8 cellular contexts compared by ENCODE assay signal in genomic region chr3:39260957-39261356, GRCh38.
DNase-seq lines count a peak whose midpoint lies in the region; ATAC-seq and TF ChIP-seq lines count a peak whose summit lies in the region.

No MANE protein-coding gene starts in this region.

- peak overlapping the region; percentile 13; the same call in 1 of the 2 replicates for H2AFZ ChIP-seq in MM.1S (ENCODE audit: low read length)

- no peaks in the 10 kb centered on the region for H3K9me2 ChIP-seq in MM.1S (replicated peaks; ENCODE audit: insufficient read depth, low read length)

- no peak overlapping the region for H3K4me3 ChIP-seq in MM.1S (ENCODE audit: low read length)
- H3K4me3 ChIP-seq in WERI-Rb-1 (ENCODE audit: low read depth, low read length), result no peak overlapping the region

- H3K4me2 ChIP-seq in MM.1S (ENCODE audit: low read depth, low read length), result peak overlapping the region; percentile 21; the same call in 1 of the 2 replicates

- H4K20me1 ChIP-seq in MM.1S (ENCODE audit: insufficient read depth, low read length), result no peaks in the 10 kb centered on the region

- DNase-seq in DMS79 treated with DMSO at 0.1 percent for 48 hours (lab: John Stamatoyannopoulos, UW) (peak; percentile 13), MM.1S (peak; percentile 89), WERI-Rb-1 (no peak), medulla oblongata (ENCODE audit: extremely low spot score) (peak; percentile 83), NCI-H1105 (lab: John Stamatoyannopoulos, UW) (no peak)
- peak; percentile 10 for DNase-seq in effector CD8-positive, alpha-beta T cell (lab: John Stamatoyannopoulos, UW)
- DNase-seq in stimulated activated naive CD8-positive, alpha-beta T cell treated with anti-CD3 and anti-CD28 coated beads, Interleukin-15, Interleukin-2, amounts not matched to agents 100 U/mL and 50 U/mL, for 24 hours, result peak; percentile 66

- peak; percentile 43 for ATAC-seq in GM21717 (IDR thresholded peaks at IDR 0.05; ENCODE audit: unreplicated experiment)
- ATAC-seq in stimulated activated naive CD8-positive, alpha-beta T cell treated with anti-CD3 and anti-CD28 coated beads, Interleukin-15, Interleukin-2, amounts not matched to agents 100 U/mL and 50 U/mL, for 24 hours, result peak; percentile 80

- H3K4me1 ChIP-seq in MM.1S (ENCODE audit: low read length), result peaks cover 54% of the 10 kb centered on the region

- TF ChIP-seq CTCF in MM.1S (IDR thresholded peaks at IDR 0.05; ENCODE audit: low read length), result peak; percentile 53
- 0 out of 2 replicates have a peak, but pooled peaks have one; percentile 4 for TF ChIP-seq CTCF in WERI-Rb-1 (IDR thresholded peaks at IDR 0.05; ENCODE audit: low read depth, low read length)

- no peaks in the 10 kb centered on the region for H3K9me3 ChIP-seq in MM.1S (replicated peaks; ENCODE audit: insufficient read depth, low read length)
- H3K9me3 ChIP-seq in WERI-Rb-1 (ENCODE audit: severe bottlenecking), result no peaks in the 10 kb centered on the region

- H3K36me3 ChIP-seq in MM.1S (replicated peaks; ENCODE audit: insufficient read depth, low read length), result no peaks in the 10 kb centered on the region
- H3K36me3 ChIP-seq in WERI-Rb-1, result no peaks in the 10 kb centered on the region

- H3K27me3 ChIP-seq in MM.1S (replicated peaks; ENCODE audit: insufficient read depth, low read length) (no peaks in the 10 kb centered on the region), WERI-Rb-1 (ENCODE audit: insufficient read depth, low read depth, severe bottlenecking) (no peaks in the 10 kb centered on the region)

- peak overlapping the region; percentile 27; the same call in 1 of the 2 replicates for H3K9ac ChIP-seq in MM.1S (ENCODE audit: low read length)

- no peaks in the 10 kb centered on the region for H3K79me2 ChIP-seq in MM.1S (ENCODE audit: low read length)

- peaks cover 25% of the 10 kb centered on the region for H3F3A ChIP-seq in MM.1S (ENCODE audit: insufficient read depth, low read length)

- H3K27ac ChIP-seq in MM.1S (ENCODE audit: low read length) (peak overlapping the region; percentile 61; the same call in 1 of the 2 replicates), WERI-Rb-1 (no peak overlapping the region)

Comparison
In these comparisons a context has a peak if more than half of its experiments do, and no peak if none do; other contexts are left out.
1. DNase-seq: peak in DMS79 treated with DMSO at 0.1 percent for 48 hours (single experiment), MM.1S (single experiment), effector CD8-positive, alpha-beta T cell (single experiment), medulla oblongata (single experiment) and stimulated activated naive CD8-positive, alpha-beta T cell treated with anti-CD3 and anti-CD28 coated beads, Interleukin-15, Interleukin-2, amounts not matched to agents 100 U/mL and 50 U/mL, for 24 hours (single experiment); none in WERI-Rb-1 (single experiment) and NCI-H1105 (single experiment).